In genomic region chr13:80923907-80924306, GRCh38 we compare ENCODE assay signal across 16 cellular contexts.
A peak's percentile ranks its signal among the peaks of the same experiment; 100 is the strongest.
DNase-seq lines count a peak whose midpoint lies in the region; ATAC-seq, FAIRE-seq and TF ChIP-seq lines count a peak whose summit lies in the region.
"Had no signal": no experiment of that assay in that cellular context is flagged by ENCODE, and none has a peak within 500 bp of the region (broad histone marks: within the 10 kb centered on the region; RNA-seq: fewer than 3 reads in every experiment).

No MANE protein-coding gene starts in this region.

- no peaks in the 10 kb centered on the region for H3K9me3 Mint-ChIP-seq in WTC11
- H3K9me3 Mint-ChIP-seq: activated naive CD4-positive, alpha-beta T cell treated with anti-CD3 and anti-CD28 coated beads, Interleukin-2, amount 50 U/mL, for 72 hours; naive B cell; stimulated activated naive CD8-positive, alpha-beta T cell treated with anti-CD3 and anti-CD28 coated beads, Interleukin-15, Interleukin-2, amounts not matched to agents 100 ng/mL and 50 ng/mL, for 24 hours had no signal

- H3K9me3 ChIP-seq in liver (ENCODE audit: control insufficient read depth in 4 of 4, low read length in 3 of 4) (no peaks in the 10 kb centered on the region), HepG2 (ENCODE audit: low read length) (no peaks in the 10 kb centered on the region), cardiac muscle cell (ENCODE audit: low read depth) (no peaks in the 10 kb centered on the region), upper lobe of right lung (no peaks in the 10 kb centered on the region), prostate gland (no peaks in the 10 kb centered on the region)

- no peak overlapping the region for H3K4me3 Mint-ChIP-seq in WTC11
- H3K4me3 Mint-ChIP-seq: naive B cell; stimulated activated naive CD8-positive, alpha-beta T cell treated with anti-CD3 and anti-CD28 coated beads, Interleukin-15, Interleukin-2, amounts not matched to agents 100 ng/mL and 50 ng/mL, for 24 hours had no signal

- intact Hi-C loops in HepG2 (cut with micrococcal nuclease; ENCODE audit: unreplicated experiment): no loop called here
- intact Hi-C loops in upper lobe of right lung (cut with DNase I): no loop called here
- intact Hi-C loops in prostate gland (cut with DNase I): no loop called here

- H3K4me2 ChIP-seq in HepG2 (ENCODE audit: low read depth, low read length): no peak overlapping the region

- no peak for DNase-seq in HepG2 (ENCODE audit: low spot score)
- DNase-seq in WTC11 (ENCODE audit: low spot score): peak; percentile 12
- peak; percentile 28 to 33 for DNase-seq in cardiac muscle cell (ENCODE audit: low read depth in 1 of 2, low spot score in 1 of 2)
- DNase-seq in upper lobe of right lung: no peak
- DNase-seq in activated CD4-positive, alpha-beta T cell treated with anti-CD3 and anti-CD28 coated beads, Interleukin-2, amount 50 U/mL, for 1 hour: no peak
- no peak for DNase-seq in prostate gland (ENCODE audit: low spot score)
- DNase-seq: EL, GOT3, naive B cell, retina, SHP77 treated with DMSO at 0.1 percent for 48 hours had no signal

- no peak overlapping the region for H3K27ac Mint-ChIP-seq in WTC11
- H3K27ac Mint-ChIP-seq: activated naive CD4-positive, alpha-beta T cell treated with anti-CD3 and anti-CD28 coated beads, Interleukin-2, amount 50 U/mL, for 72 hours; naive B cell; stimulated activated naive CD8-positive, alpha-beta T cell treated with anti-CD3 and anti-CD28 coated beads, Interleukin-15, Interleukin-2, amounts not matched to agents 100 ng/mL and 50 ng/mL, for 24 hours had no signal

- TF ChIP-seq EP300 in HepG2 (IDR thresholded peaks at IDR 0.05; ENCODE audit: low read depth in 2 of 2, low read length in 2 of 2) (no peak), HepG2 (CRISPR knock-in tag; IDR thresholded peaks at IDR 0.05; ENCODE audit: borderline replicate concordance) (no peak)

- H3K4me3 ChIP-seq in liver (ENCODE audit: low read depth in 1 of 3, low read length in 3 of 3) (no peak overlapping the region), HepG2 (replicated peaks in 1 of 3; ENCODE audit: insufficient read depth in 1 of 3, low read depth in 2 of 3, low read length in 3 of 3) (no peak overlapping the region), cardiac muscle cell (no peak overlapping the region), upper lobe of right lung (no peak overlapping the region), prostate gland (no peak overlapping the region)

- TF ChIP-seq CTCF in liver (IDR thresholded peaks at IDR 0.05; ENCODE audit: low read depth, low read length, missing input control) (no peak), HepG2 (CRISPR knock-in tag; IDR thresholded peaks at IDR 0.05) (no peak), WTC11 (IDR thresholded peaks at IDR 0.05) (no peak), cardiac muscle cell (IDR thresholded peaks at IDR 0.05; ENCODE audit: low read depth, low read length) (peak; percentile 22), upper lobe of right lung (IDR thresholded peaks at IDR 0.05) (peak; percentile 21), prostate gland (IDR thresholded peaks at IDR 0.05) (no peak)

- TF ChIP-seq POLR2A in HepG2 (IDR thresholded peaks at IDR 0.05; ENCODE audit: insufficient read depth in 1 of 2, low read depth in 2 of 2, low read length in 2 of 2): no peak
- TF ChIP-seq POLR2A in prostate gland (IDR thresholded peaks at IDR 0.05): no peak

- H3K9ac ChIP-seq in liver (ENCODE audit: low read depth in 1 of 2, low read length in 2 of 2) (no peak overlapping the region), HepG2 (ENCODE audit: insufficient read depth, low read depth, low read length) (no peak overlapping the region)

- H3K27me3 ChIP-seq in liver (ENCODE audit: control insufficient read depth in 4 of 4, insufficient read depth in 4 of 4, low read length in 3 of 4): no peaks in the 10 kb centered on the region
- H3K27me3 ChIP-seq in HepG2 (ENCODE audit: control insufficient read depth in 1 of 2, insufficient read depth in 2 of 2, low read length in 2 of 2): no peaks in the 10 kb centered on the region; a peak in 1 of 5 replicates
- no peaks in the 10 kb centered on the region for H3K27me3 ChIP-seq in cardiac muscle cell
- no peaks in the 10 kb centered on the region for H3K27me3 ChIP-seq in upper lobe of right lung
- no peaks in the 10 kb centered on the region for H3K27me3 ChIP-seq in prostate gland (replicated peaks; ENCODE audit: insufficient read depth)

- no peak for FAIRE-seq in HepG2 (lab: Jason Lieb, UNC)
- FAIRE-seq: colon had no signal

- BruUV-seq in HepG2 (replicated peaks; lab: Mats Ljungman, UMichigan): no TSS peak

- no peak overlapping the region for H2AFZ ChIP-seq in HepG2 (ENCODE audit: low read length)

- H4K20me1 ChIP-seq in HepG2 (ENCODE audit: insufficient read depth, low read length): no peaks in the 10 kb centered on the region

- in situ Hi-C loops in HepG2 (cut with HindIII; ENCODE audit: extremely low pct_ligation_motif_present, low pct_unique_long_range_greater_than_20kb): no loop called here

- peak; percentile 33 to 38 for TF ChIP-seq RAD21 in liver (IDR thresholded peaks at IDR 0.05)
- TF ChIP-seq RAD21 in HepG2 (CRISPR knock-in tag; IDR thresholded peaks at IDR 0.05): no peak

- 87% methylated on average over 3 of the region's 3 CpGs for WGBS in liver
- WGBS in HepG2 (ENCODE audit: low lambda C conversion rate): 68% methylated on average over 3 of the region's 3 CpGs
- 91% methylated on average over 3 of the region's 3 CpGs for WGBS in prostate gland

- H3K4me1 Mint-ChIP-seq in WTC11: no peaks in the 10 kb centered on the region
- H3K4me1 Mint-ChIP-seq: naive B cell had no signal

- POLR2A ChIA-PET in HepG2 (lab: Yijun Ruan, JAX) (no interaction called here), WTC11 (lab: Charles Lee) (no interaction called here)

- H3K4me1 ChIP-seq in liver (ENCODE audit: control insufficient read depth in 4 of 4, insufficient read depth in 4 of 4, low read length in 3 of 4) (no peaks in the 10 kb centered on the region), HepG2 (ENCODE audit: insufficient read depth, low read length) (no peaks in the 10 kb centered on the region), cardiac muscle cell (ENCODE audit: low read depth) (peaks cover 3% of the 10 kb centered on the region), upper lobe of right lung (no peaks in the 10 kb centered on the region), prostate gland (replicated peaks) (no peaks in the 10 kb centered on the region)

- no peaks in the 10 kb centered on the region for H3K27me3 Mint-ChIP-seq in WTC11 (ENCODE audit: low read depth)
- H3K27me3 Mint-ChIP-seq: naive B cell; stimulated activated naive CD8-positive, alpha-beta T cell treated with anti-CD3 and anti-CD28 coated beads, Interleukin-15, Interleukin-2, amounts not matched to agents 100 ng/mL and 50 ng/mL, for 24 hours had no signal

- CTCF ChIA-PET in HepG2 (lab: Yijun Ruan, JAX; ENCODE audit: low intra/inter-chr PET ratio, low total read pairs) (no interaction called here), WTC11 (lab: Charles Lee) (interaction anchor here (1.0 to 1.1 kb wide), 2 partner anchors 55 to 487 kb away, joined by 3 to 4 read pairs; no protein-coding TSS in a partner anchor)

- no peaks in the 10 kb centered on the region for H3K36me3 Mint-ChIP-seq in WTC11
- H3K36me3 Mint-ChIP-seq: activated naive CD4-positive, alpha-beta T cell treated with anti-CD3 and anti-CD28 coated beads, Interleukin-2, amount 50 U/mL, for 72 hours; naive B cell had no signal

- H3K27ac ChIP-seq in liver (ENCODE audit: low read depth in 1 of 2, low read length in 2 of 2): no peak overlapping the region
- no peak overlapping the region for H3K27ac ChIP-seq in HepG2 (ENCODE audit: extremely low read length, insufficient read depth, low read length)
- H3K27ac ChIP-seq in cardiac muscle cell: no peak overlapping the region
- H3K27ac ChIP-seq in upper lobe of right lung: no peak overlapping the region
- no peak overlapping the region for H3K27ac ChIP-seq in prostate gland

- no peaks in the 10 kb centered on the region for H3K36me3 ChIP-seq in liver (ENCODE audit: control insufficient read depth in 4 of 4, insufficient read depth in 3 of 4, low read depth in 1 of 4, low read length in 3 of 4)
- H3K36me3 ChIP-seq in HepG2 (replicated peaks in 1 of 2; ENCODE audit: control insufficient read depth in 1 of 2, insufficient read depth in 2 of 2, low read length in 2 of 2): no peaks in the 10 kb centered on the region
- no peaks in the 10 kb centered on the region for H3K36me3 ChIP-seq in cardiac muscle cell
- H3K36me3 ChIP-seq in upper lobe of right lung: no peaks in the 10 kb centered on the region
- no peaks in the 10 kb centered on the region for H3K36me3 ChIP-seq in prostate gland

- no peaks in the 10 kb centered on the region for H3K79me2 ChIP-seq in HepG2 (ENCODE audit: insufficient read depth, low read length)

- ATAC-seq in HepG2 (no peak), WTC11 (peak; percentile 59), upper lobe of right lung (no peak), HG03175 (IDR thresholded peaks at IDR 0.05; ENCODE audit: unreplicated experiment) (no peak)
- ATAC-seq: activated naive CD4-positive, alpha-beta T cell treated with anti-CD3 and anti-CD28 coated beads, Interleukin-2, amount 50 U/mL, for 72 hours had no signal

TF ChIP-seq in liver, 16 proteins besides CTCF, POLR2A, EP300 and RAD21 (continues in another document):
- no peak for TF ChIP-seq FOXA2 (IDR thresholded peaks at IDR 0.05)
- TF ChIP-seq FOXA1 (IDR thresholded peaks at IDR 0.05): no peak
- TF ChIP-seq HNF4A (conservative IDR thresholded peaks at IDR 0.05): no peak

TF ChIP-seq in WTC11, 78 proteins besides CTCF, POLR2A, EP300 and RAD21 (continues in another document):
- no peak for TF ChIP-seq ETV6 (CRISPR knock-in tag; IDR thresholded peaks at IDR 0.05)
- no peak for TF ChIP-seq ERG (CRISPR knock-in tag; IDR thresholded peaks at IDR 0.05)

Comparison
In these comparisons a context has a peak if more than half of its experiments do, and no peak if none do; other contexts are left out.
1. CTCF ChIP-seq: peak in cardiac muscle cell (single experiment) and upper lobe of right lung (single experiment); none in liver (single experiment), HepG2 (single experiment), WTC11 (single experiment) and prostate gland (0 of 4).
2. DNase-seq: peak in WTC11 (single experiment) and cardiac muscle cell (2 of 2); none in HepG2 (single experiment), upper lobe of right lung (single experiment), activated CD4-positive, alpha-beta T cell treated with anti-CD3 and anti-CD28 coated beads, Interleukin-2, amount 50 U/mL, for 1 hour (single experiment) and prostate gland (single experiment).